In the genomic region with DNA sequence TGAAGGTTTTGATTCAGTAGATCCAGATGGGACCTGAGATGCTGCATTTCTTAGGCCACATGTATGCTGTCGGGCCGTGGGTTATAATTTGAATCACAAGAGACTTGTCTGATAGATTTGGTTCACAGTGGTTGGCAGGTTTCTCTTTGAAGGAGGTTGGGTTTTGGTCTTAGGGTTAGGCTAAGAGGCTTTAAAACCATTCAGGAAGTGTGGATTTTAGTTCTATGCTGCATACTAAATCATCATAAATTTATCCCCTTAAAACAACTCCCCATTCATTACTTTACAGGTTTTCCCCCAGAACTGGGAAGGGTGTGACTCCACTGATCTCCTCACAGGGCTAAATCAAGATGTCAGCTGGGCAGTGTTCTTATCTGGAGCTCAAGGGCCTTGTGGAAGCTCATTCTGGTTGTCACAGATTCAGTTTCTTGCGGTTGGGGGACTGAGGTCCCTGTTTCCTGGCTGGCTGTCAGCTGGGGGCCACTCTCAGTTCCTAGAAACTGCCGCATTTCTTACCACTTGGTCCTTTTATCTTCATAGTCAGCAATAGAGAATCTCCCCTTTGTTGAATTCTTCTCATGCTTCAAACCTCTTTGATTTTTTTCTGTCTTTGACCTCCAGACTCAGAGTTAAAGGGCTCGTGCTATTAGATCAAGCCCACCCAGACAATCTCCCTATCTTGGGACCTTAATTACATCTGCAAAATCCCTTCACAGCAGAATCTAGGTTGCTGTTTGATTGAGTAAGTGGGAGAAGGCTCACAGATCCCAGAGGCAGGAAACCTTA, we compare ENCODE assay signal across 8 cellular contexts. TPM values are rescaled to one million over a fixed set of nuclear protein-coding genes. Genes with fewer than 3 reads are reported as not detected.
DNase-seq lines count a peak whose midpoint lies in the region; ATAC-seq, FAIRE-seq and TF ChIP-seq lines count a peak whose summit lies in the region.

No MANE protein-coding gene starts in this region.

- H3K36me3 ChIP-seq in HEK293 (ENCODE audit: control insufficient read depth in 2 of 2, insufficient read depth in 1 of 2, low read length in 2 of 2): no peaks in the 10 kb centered on the region
- no peaks in the 10 kb centered on the region for H3K36me3 ChIP-seq in Peyer's patch

- POLR2A ChIA-PET in HEK293 (lab: Yijun Ruan, JAX): no interaction called here

- H3K9me3 ChIP-seq in HEK293 (ENCODE audit: control insufficient read depth, insufficient read depth, low read depth, low read length) (no peaks in the 10 kb centered on the region), Peyer's patch (no peaks in the 10 kb centered on the region)

- no peak overlapping the region for H3K27ac ChIP-seq in HEK293 (ENCODE audit: extremely low read depth, low read depth, low read length)
- H3K27ac ChIP-seq in Peyer's patch: peak overlapping the region; percentile 60 to 85 (median 68)

- no peak for TF ChIP-seq CTCF in HEK293 (tag by site-specific recombination; IDR thresholded peaks at IDR 0.05)
- no peak for TF ChIP-seq CTCF in Peyer's patch (IDR thresholded peaks at IDR 0.05)

- intact Hi-C loops in Right ventricle myocardium superior (cut with DNase I): no loop called here

- CTCF ChIA-PET in HEK293 (lab: Yijun Ruan, JAX): interaction anchor here (0.6 kb wide), 1 partner anchor 893 kb away, joined by 3 read pairs; no protein-coding TSS in a partner anchor

- no peak overlapping the region for H3K4me3 ChIP-seq in HEK293 (ENCODE audit: low read depth, low read length)
- H3K4me3 ChIP-seq in Peyer's patch: peak overlapping the region in 1 of 4 donors; percentile 1

- H3K4me1 ChIP-seq in HEK293 (ENCODE audit: control insufficient read depth, insufficient read depth, low read length) (no peaks in the 10 kb centered on the region; the same call in 1 of the 2 replicates), Peyer's patch (peaks cover 0 to 27% (median 3%) of the 10 kb centered on the region in 4 donors)

- DNase-seq in GM18507 (ENCODE audit: extremely low spot score, insufficient read length, low read depth) (no peak), Peyer's patch (peak in 2 of 3 donors; percentile 70 to 81), erythroblast (lab: John Stamatoyannopoulos, UW) (peak; percentile 43 to 84), NCI-H146 (lab: John Stamatoyannopoulos, UW) (no peak), Right ventricle myocardium superior (no peak), NCI-H146 treated with DMSO at 0.1 percent for 48 hours (lab: John Stamatoyannopoulos, UW; ENCODE audit: unreplicated experiment) (no peak), NCI-H2107 (lab: John Stamatoyannopoulos, UW) (no peak)

- TF ChIP-seq POLR2A in Peyer's patch (IDR thresholded peaks at IDR 0.05): no peak
- no peak for TF ChIP-seq POLR2A in erythroblast (IDR thresholded peaks at IDR 0.05; ENCODE audit: low read length)

- peak; percentile 94 for FAIRE-seq in GM18507 (lab: Jason Lieb, UNC)

- ATAC-seq in Right ventricle myocardium superior (ENCODE audit: poor library complexity): no peak

- no peaks in the 10 kb centered on the region for H3K27me3 ChIP-seq in Peyer's patch

TF ChIP-seq in HEK293, 187 proteins besides CTCF, POLR2A, EP300 and RAD21:
- no peak for TF ChIP-seq ZSCAN4 (tag by site-specific recombination; IDR thresholded peaks at IDR 0.05)
- no peak for TF ChIP-seq SCRT2 (tag by site-specific recombination; IDR thresholded peaks at IDR 0.05)
- no peak for TF ChIP-seq RBAK (tag by site-specific recombination; IDR thresholded peaks at IDR 0.05)
- no peak for TF ChIP-seq KLF7 (tag by site-specific recombination; IDR thresholded peaks at IDR 0.05; ENCODE audit: borderline replicate concordance)
- 0 out of 2 replicates have a peak, but pooled peaks have one; percentile 30 for TF ChIP-seq PRDM4 (tag by site-specific recombination; IDR thresholded peaks at IDR 0.05)

RNA-seq across cellular contexts. Expression of gene PCNX1, which starts 20.6 kb away (rescaled TPM):
- 100 to 1,000 TPM in 1 of 4 donors, 10 to 100 TPM in 3; 62.7 to 136 (median 90.5) TPM for total RNA-seq in Peyer's patch
- 43.3 TPM for total RNA-seq in Right ventricle myocardium superior

Comparison
In these comparisons a context has a peak if more than half of its experiments do, and no peak if none do; other contexts are left out.
1. DNase-seq: peak in Peyer's patch (2 of 3) and erythroblast (2 of 2); none in GM18507 (single experiment), NCI-H146 (single experiment), Right ventricle myocardium superior (single experiment), NCI-H146 treated with DMSO at 0.1 percent for 48 hours (single experiment) and NCI-H2107 (single experiment).